8 cellular contexts compared by ENCODE assay signal in genomic region chr3:172709776-172710708, GRCh38. TPM values are rescaled to one million over a fixed set of nuclear protein-coding genes. Genes with fewer than 3 reads are reported as not detected.
DNase-seq lines count a peak whose midpoint lies in the region; ATAC-seq and TF ChIP-seq lines count a peak whose summit lies in the region.

No MANE protein-coding gene starts in this region.

- peaks cover 25% of the 10 kb centered on the region for H3K4me1 Mint-ChIP-seq in stimulated activated effector memory CD8-positive, alpha-beta T cell treated with anti-CD3 and anti-CD28 coated beads, Interleukin-12 subunit alpha, Interleukin-12 subunit beta, amount 100 ng/mL, for 72 hours

- TF ChIP-seq CTCF in choroid plexus epithelial cell (conservative IDR thresholded peaks at IDR 0.05; ENCODE audit: low read depth, low read length): no peak

- peaks cover 11% of the 10 kb centered on the region for H3K36me3 Mint-ChIP-seq in stimulated activated effector memory CD8-positive, alpha-beta T cell treated with anti-CD3 and anti-CD28 coated beads, Interleukin-12 subunit alpha, Interleukin-12 subunit beta, amount 100 ng/mL, for 72 hours

- H3K9me3 Mint-ChIP-seq in stimulated activated effector memory CD8-positive, alpha-beta T cell treated with anti-CD3 and anti-CD28 coated beads, Interleukin-12 subunit alpha, Interleukin-12 subunit beta, amount 100 ng/mL, for 72 hours: no peaks in the 10 kb centered on the region

- H3K27ac Mint-ChIP-seq in stimulated activated effector memory CD8-positive, alpha-beta T cell treated with anti-CD3 and anti-CD28 coated beads, Interleukin-12 subunit alpha, Interleukin-12 subunit beta, amount 100 ng/mL, for 72 hours: peak overlapping the region; percentile 91

- ATAC-seq in HG03108 (IDR thresholded peaks at IDR 0.05; ENCODE audit: unreplicated experiment) (peak; percentile 1), SK-N-SH treated with all-trans-retinoic acid at 6 μM for 48 hours (peak; percentile 60), left lobe of liver (peak; percentile 50)
- ATAC-seq in stimulated activated effector memory CD8-positive, alpha-beta T cell treated with anti-CD3 and anti-CD28 coated beads, Interleukin-12 subunit alpha, Interleukin-12 subunit beta, amount 100 ng/mL, for 72 hours: peak; percentile 20

- DNase-seq in NCI-H82 (lab: John Stamatoyannopoulos, UW) (peak; percentile 48), NCI-H82 treated with DMSO at 0.1 percent for 48 hours (lab: John Stamatoyannopoulos, UW; ENCODE audit: unreplicated experiment) (no peak), choroid plexus epithelial cell (ENCODE audit: low read depth) (peak; percentile 48), left lobe of liver (ENCODE audit: low spot score) (peak; percentile 47), SW 1271 (lab: John Stamatoyannopoulos, UW) (no peak)
- no peak for DNase-seq in stimulated activated effector memory CD8-positive, alpha-beta T cell treated with anti-CD3 and anti-CD28 coated beads, Interleukin-12 subunit alpha, Interleukin-12 subunit beta, amount 100 ng/mL, for 72 hours (ENCODE audit: low spot score in 2 of 2)

- peak overlapping the region; percentile 97 for H3K4me3 Mint-ChIP-seq in stimulated activated effector memory CD8-positive, alpha-beta T cell treated with anti-CD3 and anti-CD28 coated beads, Interleukin-12 subunit alpha, Interleukin-12 subunit beta, amount 100 ng/mL, for 72 hours

- peak overlapping the region; percentile 94 for H3K4me3 ChIP-seq in choroid plexus epithelial cell (ENCODE audit: low read depth, low read length)

TF ChIP-seq in SK-N-SH treated with all-trans-retinoic acid at 6 μM for 48 hours, 23 proteins besides CTCF, POLR2A, EP300 and RAD21:
- no peak for TF ChIP-seq RARB (CRISPR knock-in tag; IDR thresholded peaks at IDR 0.05)

RNA-seq across cellular contexts. Expression of gene NCEH1, which starts 0.8 kb away (rescaled TPM):
- 1.9 TPM for total RNA-seq in left lobe of liver

RNA-seq across cellular contexts. Expression of gene ECT2, which starts 40.5 kb away (rescaled TPM):
- 1.6 TPM for total RNA-seq in left lobe of liver

Comparison
In these comparisons a context has a peak if more than half of its experiments do, and no peak if none do; other contexts are left out.
1. DNase-seq: peak in NCI-H82 (single experiment), choroid plexus epithelial cell (single experiment) and left lobe of liver (single experiment); none in NCI-H82 treated with DMSO at 0.1 percent for 48 hours (single experiment), stimulated activated effector memory CD8-positive, alpha-beta T cell treated with anti-CD3 and anti-CD28 coated beads, Interleukin-12 subunit alpha, Interleukin-12 subunit beta, amount 100 ng/mL, for 72 hours (0 of 2) and SW 1271 (0 of 2).
2. ATAC-seq: peak in every context shown above with its lines; median percentile 60 in SK-N-SH treated with all-trans-retinoic acid at 6 μM for 48 hours; 50 in left lobe of liver; 20 in stimulated activated effector memory CD8-positive, alpha-beta T cell treated with anti-CD3 and anti-CD28 coated beads, Interleukin-12 subunit alpha, Interleukin-12 subunit beta, amount 100 ng/mL, for 72 hours; 1 in HG03108.